In the genomic region with DNA sequence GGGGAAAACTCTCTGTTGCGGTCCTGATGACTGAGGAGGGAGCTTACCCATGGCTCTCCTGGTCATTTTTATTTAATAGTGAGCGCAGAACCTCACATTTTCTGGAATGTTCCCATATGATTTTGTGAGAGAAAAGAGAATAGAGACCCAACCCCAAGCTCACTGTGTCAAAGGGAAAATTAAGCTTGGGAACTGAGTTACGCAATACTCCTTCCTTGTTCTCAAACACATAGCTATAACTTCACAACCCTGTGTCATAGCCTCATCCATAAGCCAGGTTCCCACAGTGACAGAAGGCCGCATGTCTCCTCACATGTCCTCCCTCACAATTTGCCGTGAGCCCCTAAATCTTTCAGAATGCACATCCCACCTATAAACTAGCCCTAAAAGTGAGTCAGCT, we compare ENCODE assay signal across 3 cellular contexts.
TF ChIP-seq lines count a peak whose summit lies in the region.

No MANE protein-coding gene starts in this region.

TF ChIP-seq in Ishikawa, 13 proteins besides CTCF, POLR2A, EP300 and RAD21:
- peak; percentile 61 for TF ChIP-seq CEBPB (IDR thresholded peaks at IDR 0.05)

TF ChIP-seq in H1, 55 proteins besides CTCF, POLR2A, EP300 and RAD21:
- TF ChIP-seq CEBPB (IDR thresholded peaks at IDR 0.05; ENCODE audit: low read depth, low read length) = peak; percentile 33; the same call in 1 of the 2 replicates

TF ChIP-seq in HepG2, 621 proteins besides CTCF, POLR2A, EP300 and RAD21:
- peak; percentile 71 for TF ChIP-seq CEBPG (CRISPR knock-in tag; IDR thresholded peaks at IDR 0.05)
- peak; percentile 83 for TF ChIP-seq CEBPB (IDR thresholded peaks at IDR 0.05; ENCODE audit: borderline replicate concordance, low read depth, low read length)
